23 cellular contexts compared by ENCODE assay signal in genomic region chr1:59018446-59018845, GRCh38.
DNase-seq lines count a peak whose midpoint lies in the region; ATAC-seq lines count a peak whose summit lies in the region.
"Had no signal": no experiment of that assay in that cellular context is flagged by ENCODE, and none has a peak within 500 bp of the region (broad histone marks: within the 10 kb centered on the region; RNA-seq: fewer than 3 reads in every experiment).

No MANE protein-coding gene starts in this region.

- ATAC-seq in stimulated activated naive CD8-positive, alpha-beta T cell treated with anti-CD3 and anti-CD28 coated beads, Interleukin-15, Interleukin-2, amounts not matched to agents 100 U/mL and 50 U/mL, for 24 hours = no peak
- no peak for ATAC-seq in stimulated activated naive B cell treated with anti-CD40 and anti-IgM and Interleukin-4, amounts not matched to agents 10 μg/mL and 1 μg/mL and 100 μg/mL, for 72 hours (replicated peaks)
- ATAC-seq: activated CD4-positive, alpha-beta T cell treated with anti-CD3 and anti-CD28 coated beads for 36 hours; left lobe of liver had no signal

- intact Hi-C loops in activated CD4-positive, alpha-beta memory T cell treated with anti-CD3 and anti-CD28 coated beads for 36 hours (cut with micrococcal nuclease) = no loop called here

- no peak for DNase-seq in activated CD4-positive, alpha-beta memory T cell treated with anti-CD3 and anti-CD28 coated beads, Interleukin-2, amount 10 ng/mL, durations not matched to agents 7 days and 5 days
- DNase-seq in activated CD4-positive, alpha-beta memory T cell treated with anti-CD3 and anti-CD28 coated beads for 36 hours = no peak
- DNase-seq in stimulated activated naive CD8-positive, alpha-beta T cell treated with anti-CD3 and anti-CD28 coated beads, Interleukin-15, Interleukin-2, amounts not matched to agents 100 U/mL and 50 U/mL, for 24 hours = no peak
- DNase-seq in immature natural killer cell = peak; percentile 42 to 60 (median 51)
- DNase-seq in stimulated activated naive B cell treated with anti-CD40 and anti-IgM and Interleukin-4, amounts not matched to agents 10 μg/mL and 1 μg/mL and 100 μg/mL, for 72 hours = no peak
- DNase-seq in iPS-NIHi7 (ENCODE audit: extremely low spot score) = no peak
- no peak for DNase-seq in Karpas-422
- DNase-seq: activated CD4-positive, alpha-beta T cell treated with anti-CD3 and anti-CD28 coated beads for 36 hours; activated CD8-positive, alpha-beta memory T cell treated with anti-CD3 and anti-CD28 coated beads, Interleukin-2, amount 50 U/mL, for 4 hours; activated naive CD4-positive, alpha-beta T cell treated with Interleukin-2 at 50 U/mL for 16 hours; aorta; cortex of kidney; DMS153; foreskin fibroblast; GOT3; NCI-H446 treated with DMSO at 0.1 percent for 48 hours; NCI-H82; nucleus accumbens; transverse colon had no signal

- H3K9me2 ChIP-seq in Karpas-422 (replicated peaks; ENCODE audit: insufficient read depth, low read length) = no peaks in the 10 kb centered on the region

- H3K36me3 Mint-ChIP-seq in activated CD4-positive, alpha-beta memory T cell treated with anti-CD3 and anti-CD28 coated beads, Interleukin-2, amount 10 ng/mL, durations not matched to agents 7 days and 5 days (ENCODE audit: low read depth) = no peaks in the 10 kb centered on the region
- H3K36me3 Mint-ChIP-seq in activated CD4-positive, alpha-beta memory T cell treated with anti-CD3 and anti-CD28 coated beads for 36 hours = no peaks in the 10 kb centered on the region
- H3K36me3 Mint-ChIP-seq in stimulated activated naive CD8-positive, alpha-beta T cell treated with anti-CD3 and anti-CD28 coated beads, Interleukin-15, Interleukin-2, amounts not matched to agents 100 ng/mL and 50 ng/mL, for 24 hours (ENCODE audit: low read depth) = no peaks in the 10 kb centered on the region
- no peaks in the 10 kb centered on the region for H3K36me3 Mint-ChIP-seq in immature natural killer cell
- peaks cover 4 to 13% of the 10 kb centered on the region in 2 donors for H3K36me3 Mint-ChIP-seq in stimulated activated naive B cell treated with anti-CD40 and anti-IgM and Interleukin-4, amounts not matched to agents 10 μg/mL and 1 μg/mL and 100 μg/mL, for 72 hours

- H3K4me3 Mint-ChIP-seq in activated CD4-positive, alpha-beta memory T cell treated with anti-CD3 and anti-CD28 coated beads, Interleukin-2, amount 10 ng/mL, durations not matched to agents 7 days and 5 days = no peak overlapping the region
- H3K4me3 Mint-ChIP-seq in activated CD4-positive, alpha-beta memory T cell treated with anti-CD3 and anti-CD28 coated beads for 36 hours = no peak overlapping the region
- H3K4me3 Mint-ChIP-seq in stimulated activated naive CD8-positive, alpha-beta T cell treated with anti-CD3 and anti-CD28 coated beads, Interleukin-15, Interleukin-2, amounts not matched to agents 100 ng/mL and 50 ng/mL, for 24 hours = no peak overlapping the region
- H3K4me3 Mint-ChIP-seq in immature natural killer cell = peak overlapping the region in 4 of 5 donors; percentile 40 to 70 (median 60)
- H3K4me3 Mint-ChIP-seq in stimulated activated naive B cell treated with anti-CD40 and anti-IgM and Interleukin-4, amounts not matched to agents 10 μg/mL and 1 μg/mL and 100 μg/mL, for 72 hours = no peak overlapping the region
- H3K4me3 Mint-ChIP-seq: activated CD4-positive, alpha-beta T cell treated with anti-CD3 and anti-CD28 coated beads for 36 hours had no signal

- no peak overlapping the region for H3K4me3 ChIP-seq in Karpas-422 (ENCODE audit: low read length)
- H3K4me3 ChIP-seq: hepatocyte, prostate gland, transverse colon had no signal

- H3K4me1 ChIP-seq in Karpas-422 (ENCODE audit: low read length) = no peaks in the 10 kb centered on the region; the same call in 1 of the 2 replicates

- H3K9ac ChIP-seq in Karpas-422 (ENCODE audit: low read length) = no peak overlapping the region

- H4K20me1 ChIP-seq in Karpas-422 (ENCODE audit: insufficient read depth, low read depth, low read length) = no peaks in the 10 kb centered on the region

- no peaks in the 10 kb centered on the region for H3K79me2 ChIP-seq in Karpas-422 (ENCODE audit: low read length)
- H3K79me2 ChIP-seq: hepatocyte had no signal

- H3K27me3 Mint-ChIP-seq in activated CD4-positive, alpha-beta memory T cell treated with anti-CD3 and anti-CD28 coated beads, Interleukin-2, amount 10 ng/mL, durations not matched to agents 7 days and 5 days = no peaks in the 10 kb centered on the region
- no peaks in the 10 kb centered on the region for H3K27me3 Mint-ChIP-seq in activated CD4-positive, alpha-beta memory T cell treated with anti-CD3 and anti-CD28 coated beads for 36 hours
- H3K27me3 Mint-ChIP-seq in stimulated activated naive CD8-positive, alpha-beta T cell treated with anti-CD3 and anti-CD28 coated beads, Interleukin-15, Interleukin-2, amounts not matched to agents 100 ng/mL and 50 ng/mL, for 24 hours = no peaks in the 10 kb centered on the region
- H3K27me3 Mint-ChIP-seq in immature natural killer cell (ENCODE audit: low read depth in 3 of 3) = peaks cover 0 to 10% (median 2%) of the 10 kb centered on the region in 3 donors
- H3K27me3 Mint-ChIP-seq in stimulated activated naive B cell treated with anti-CD40 and anti-IgM and Interleukin-4, amounts not matched to agents 10 μg/mL and 1 μg/mL and 100 μg/mL, for 72 hours = no peaks in the 10 kb centered on the region
- H3K27me3 Mint-ChIP-seq: activated CD4-positive, alpha-beta T cell treated with anti-CD3 and anti-CD28 coated beads for 36 hours had no signal

- H2AFZ ChIP-seq in Karpas-422 (ENCODE audit: low read length) = no peak overlapping the region
- H2AFZ ChIP-seq: hepatocyte had no signal

- H3K27me3 ChIP-seq in Karpas-422 (ENCODE audit: low read length) = no peaks in the 10 kb centered on the region; the same call in 1 of the 2 replicates
- H3K27me3 ChIP-seq: hepatocyte, transverse colon had no signal

- CTCF ChIA-PET in activated CD4-positive, alpha-beta memory T cell treated with anti-CD3 and anti-CD28 coated beads, Interleukin-2, amount 10 ng/mL, durations not matched to agents 7 days and 5 days (lab: Charles Lee) = no interaction called here
- CTCF ChIA-PET in activated CD4-positive, alpha-beta memory T cell treated with anti-CD3 and anti-CD28 coated beads for 36 hours (lab: Charles Lee) = no interaction called here

- H3K27ac ChIP-seq in Karpas-422 (ENCODE audit: low read length) = no peak overlapping the region
- H3K27ac ChIP-seq: hepatocyte, transverse colon had no signal

- peak overlapping the region; percentile 1 for H3K27ac Mint-ChIP-seq in activated CD4-positive, alpha-beta memory T cell treated with anti-CD3 and anti-CD28 coated beads, Interleukin-2, amount 10 ng/mL, durations not matched to agents 7 days and 5 days
- H3K27ac Mint-ChIP-seq in activated CD4-positive, alpha-beta memory T cell treated with anti-CD3 and anti-CD28 coated beads for 36 hours = no peak overlapping the region
- H3K27ac Mint-ChIP-seq in stimulated activated naive CD8-positive, alpha-beta T cell treated with anti-CD3 and anti-CD28 coated beads, Interleukin-15, Interleukin-2, amounts not matched to agents 100 ng/mL and 50 ng/mL, for 24 hours = peak overlapping the region; percentile 64
- H3K27ac Mint-ChIP-seq in immature natural killer cell = peak overlapping the region; percentile 79 to 96 (median 92)
- H3K27ac Mint-ChIP-seq in stimulated activated naive B cell treated with anti-CD40 and anti-IgM and Interleukin-4, amounts not matched to agents 10 μg/mL and 1 μg/mL and 100 μg/mL, for 72 hours = peak overlapping the region; percentile 82

- H3K4me2 ChIP-seq in Karpas-422 (ENCODE audit: low read depth, low read length, poor library complexity, severe bottlenecking) = no peak overlapping the region
- H3K4me2 ChIP-seq: hepatocyte had no signal

- no peaks in the 10 kb centered on the region for H3K9me3 ChIP-seq in Karpas-422 (ENCODE audit: low read length)
- H3K9me3 ChIP-seq: prostate gland, transverse colon had no signal

- POLR2A ChIA-PET in activated CD4-positive, alpha-beta memory T cell treated with anti-CD3 and anti-CD28 coated beads, Interleukin-2, amount 10 ng/mL, durations not matched to agents 7 days and 5 days (lab: Charles Lee) = interaction anchor here (2.8 kb wide), 1 partner anchor 234 kb away, joined by 16 read pairs; the partner anchor contains the start of gene JUN
- POLR2A ChIA-PET in activated CD4-positive, alpha-beta memory T cell treated with anti-CD3 and anti-CD28 coated beads for 36 hours (lab: Charles Lee) = no interaction called here

- H3K9me3 Mint-ChIP-seq in activated CD4-positive, alpha-beta memory T cell treated with anti-CD3 and anti-CD28 coated beads, Interleukin-2, amount 10 ng/mL, durations not matched to agents 7 days and 5 days = no peaks in the 10 kb centered on the region
- no peaks in the 10 kb centered on the region for H3K9me3 Mint-ChIP-seq in activated CD4-positive, alpha-beta memory T cell treated with anti-CD3 and anti-CD28 coated beads for 36 hours
- peaks cover 4% of the 10 kb centered on the region for H3K9me3 Mint-ChIP-seq in stimulated activated naive CD8-positive, alpha-beta T cell treated with anti-CD3 and anti-CD28 coated beads, Interleukin-15, Interleukin-2, amounts not matched to agents 100 ng/mL and 50 ng/mL, for 24 hours
- H3K9me3 Mint-ChIP-seq in immature natural killer cell = no peaks in the 10 kb centered on the region
- H3K9me3 Mint-ChIP-seq in stimulated activated naive B cell treated with anti-CD40 and anti-IgM and Interleukin-4, amounts not matched to agents 10 μg/mL and 1 μg/mL and 100 μg/mL, for 72 hours = no peaks in the 10 kb centered on the region

- H3K36me3 ChIP-seq in Karpas-422 (ENCODE audit: insufficient read depth, low read length) = no peaks in the 10 kb centered on the region
- H3K36me3 ChIP-seq: prostate gland, transverse colon had no signal

- peaks cover 49% of the 10 kb centered on the region for H3K4me1 Mint-ChIP-seq in activated CD4-positive, alpha-beta memory T cell treated with anti-CD3 and anti-CD28 coated beads, Interleukin-2, amount 10 ng/mL, durations not matched to agents 7 days and 5 days
- H3K4me1 Mint-ChIP-seq in activated CD4-positive, alpha-beta memory T cell treated with anti-CD3 and anti-CD28 coated beads for 36 hours (ENCODE audit: low read depth) = peaks cover 28% of the 10 kb centered on the region
- H3K4me1 Mint-ChIP-seq in stimulated activated naive CD8-positive, alpha-beta T cell treated with anti-CD3 and anti-CD28 coated beads, Interleukin-15, Interleukin-2, amounts not matched to agents 100 ng/mL and 50 ng/mL, for 24 hours (ENCODE audit: low read depth) = peaks cover 53% of the 10 kb centered on the region
- peaks cover 35 to 36% of the 10 kb centered on the region in 2 donors for H3K4me1 Mint-ChIP-seq in immature natural killer cell
- peaks cover 64 to 86% of the 10 kb centered on the region in 2 donors for H3K4me1 Mint-ChIP-seq in stimulated activated naive B cell treated with anti-CD40 and anti-IgM and Interleukin-4, amounts not matched to agents 10 μg/mL and 1 μg/mL and 100 μg/mL, for 72 hours

Comparison
In these comparisons a context has a peak if more than half of its experiments do, and no peak if none do; other contexts are left out.
1. DNase-seq: peak in immature natural killer cell (3 of 3); none in activated CD4-positive, alpha-beta memory T cell treated with anti-CD3 and anti-CD28 coated beads, Interleukin-2, amount 10 ng/mL, durations not matched to agents 7 days and 5 days (single experiment), activated CD4-positive, alpha-beta memory T cell treated with anti-CD3 and anti-CD28 coated beads for 36 hours (single experiment), stimulated activated naive CD8-positive, alpha-beta T cell treated with anti-CD3 and anti-CD28 coated beads, Interleukin-15, Interleukin-2, amounts not matched to agents 100 U/mL and 50 U/mL, for 24 hours (single experiment), stimulated activated naive B cell treated with anti-CD40 and anti-IgM and Interleukin-4, amounts not matched to agents 10 μg/mL and 1 μg/mL and 100 μg/mL, for 72 hours (single experiment), iPS-NIHi7 (single experiment) and Karpas-422 (single experiment).
2. H3K4me3 Mint-ChIP-seq: peak in immature natural killer cell (4 of 5); none in activated CD4-positive, alpha-beta memory T cell treated with anti-CD3 and anti-CD28 coated beads, Interleukin-2, amount 10 ng/mL, durations not matched to agents 7 days and 5 days (single experiment), activated CD4-positive, alpha-beta memory T cell treated with anti-CD3 and anti-CD28 coated beads for 36 hours (single experiment), stimulated activated naive CD8-positive, alpha-beta T cell treated with anti-CD3 and anti-CD28 coated beads, Interleukin-15, Interleukin-2, amounts not matched to agents 100 ng/mL and 50 ng/mL, for 24 hours (single experiment) and stimulated activated naive B cell treated with anti-CD40 and anti-IgM and Interleukin-4, amounts not matched to agents 10 μg/mL and 1 μg/mL and 100 μg/mL, for 72 hours (0 of 2).